In the genomic region with DNA sequence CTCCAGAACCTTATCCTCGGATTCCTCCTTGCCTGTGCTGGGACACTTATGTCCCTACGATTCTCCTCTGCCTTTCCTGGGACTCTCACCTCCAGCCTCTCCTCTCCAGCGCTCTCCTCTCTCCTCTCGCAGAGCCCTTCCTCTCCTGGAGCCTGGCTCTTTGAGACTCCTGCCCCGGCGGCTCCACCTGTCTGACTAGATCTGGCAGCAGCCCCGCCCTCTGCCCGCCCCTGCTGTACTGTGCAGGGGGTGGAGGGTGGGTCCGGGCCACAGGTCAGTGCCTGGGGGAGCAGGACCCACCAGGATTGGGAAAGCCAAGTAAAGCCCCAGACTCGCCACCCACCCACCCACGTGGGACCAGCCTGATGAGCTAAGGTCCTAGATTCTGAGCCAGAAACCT, we compare ENCODE assay signal across 2 cellular contexts.
TF ChIP-seq lines count a peak whose summit lies in the region.

No MANE protein-coding gene starts in this region.

TF ChIP-seq in SK-N-SH, 30 proteins besides CTCF, POLR2A, EP300 and RAD21 (continued from another document):
- TF ChIP-seq, protein P1, sequence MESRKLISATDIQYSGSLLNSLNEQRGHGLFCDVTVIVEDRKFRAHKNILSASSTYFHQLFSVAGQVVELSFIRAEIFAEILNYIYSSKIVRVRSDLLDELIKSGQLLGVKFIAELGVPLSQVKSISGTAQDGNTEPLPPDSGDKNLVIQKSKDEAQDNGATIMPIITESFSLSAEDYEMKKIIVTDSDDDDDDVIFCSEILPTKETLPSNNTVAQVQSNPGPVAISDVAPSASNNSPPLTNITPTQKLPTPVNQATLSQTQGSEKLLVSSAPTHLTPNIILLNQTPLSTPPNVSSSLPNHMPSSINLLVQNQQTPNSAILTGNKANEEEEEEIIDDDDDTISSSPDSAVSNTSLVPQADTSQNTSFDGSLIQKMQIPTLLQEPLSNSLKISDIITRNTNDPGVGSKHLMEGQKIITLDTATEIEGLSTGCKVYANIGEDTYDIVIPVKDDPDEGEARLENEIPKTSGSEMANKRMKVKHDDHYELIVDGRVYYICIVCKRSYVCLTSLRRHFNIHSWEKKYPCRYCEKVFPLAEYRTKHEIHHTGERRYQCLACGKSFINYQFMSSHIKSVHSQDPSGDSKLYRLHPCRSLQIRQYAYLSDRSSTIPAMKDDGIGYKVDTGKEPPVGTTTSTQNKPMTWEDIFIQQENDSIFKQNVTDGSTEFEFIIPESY (IDR thresholded peaks at IDR 0.05; ENCODE audit: borderline replicate concordance, low read depth), result no peak
- TF ChIP-seq TEAD4 (IDR thresholded peaks at IDR 0.05; ENCODE audit: borderline replicate concordance, insufficient read depth) (no peak), JUND (IDR thresholded peaks at IDR 0.05) (no peak), SMC3 (IDR thresholded peaks at IDR 0.05; ENCODE audit: low read depth, low read length) (no peak), YY1 (IDR thresholded peaks at IDR 0.05; ENCODE audit: low read depth) (no peak)

TF ChIP-seq in SK-N-SH treated with all-trans-retinoic acid at 6 μM for 48 hours, 23 proteins besides CTCF, POLR2A, EP300 and RAD21 (continued from another document):
- TF ChIP-seq RARB (CRISPR knock-in tag; IDR thresholded peaks at IDR 0.05) (no peak), GLIS3 (CRISPR knock-in tag; IDR thresholded peaks at IDR 0.05) (no peak), ISL1 (CRISPR knock-in tag; IDR thresholded peaks at IDR 0.05) (no peak), ZFP3 (CRISPR knock-in tag; IDR thresholded peaks at IDR 0.05) (no peak), ZC3H10 (CRISPR knock-in tag; IDR thresholded peaks at IDR 0.05) (no peak), SNAI2 (CRISPR knock-in tag; IDR thresholded peaks at IDR 0.05) (no peak), BACH2 (CRISPR knock-in tag; IDR thresholded peaks at IDR 0.05; ENCODE audit: borderline replicate concordance) (no peak)
TF ChIP-seq in SK-N-SH treated with all-trans-retinoic acid at 6 μM for 48 hours: peak in this region for 0.
